29 cellular contexts compared by ENCODE assay signal in genomic region chr3:46896386-46896785, GRCh38. TPM values are rescaled to one million over a fixed set of nuclear protein-coding genes. Genes with fewer than 3 reads are reported as not detected.
"Had no signal": no experiment of that assay in that cellular context is flagged by ENCODE, and none has a peak within 500 bp of the region (broad histone marks: within the 10 kb centered on the region; RNA-seq: fewer than 3 reads in every experiment).

No MANE protein-coding gene starts in this region.

- H3K27ac ChIP-seq: esophagus squamous epithelium, left lung, neutrophil, pancreas, testis, vagina, VCaP had no signal

- H3K36me3 Mint-ChIP-seq: activated CD8-positive, alpha-beta memory T cell treated with anti-CD3 and anti-CD28 coated beads, Interleukin-2, amount 10 ng/mL, durations not matched to agents 7 days and 5 days; activated naive CD4-positive, alpha-beta T cell treated with anti-CD3 and anti-CD28 coated beads, Interleukin-2, amount 50 U/mL, for 24 hours; natural killer cell treated with Interleukin-12 subunit alpha and Interleukin-12 subunit beta and Interleukin-15 and Interleukin-18, amount 100 ng/mL, for 72 hours; T-cell had no signal

- H3K4me3 ChIP-seq: esophagus squamous epithelium, left lung, pancreas, testis, vagina had no signal

- H3K27ac Mint-ChIP-seq: activated CD4-positive, alpha-beta T cell treated with anti-CD3 and anti-CD28 coated beads, Interleukin-2, amount 10 ng/mL, durations not matched to agents 24 days and 14 days; activated CD8-positive, alpha-beta memory T cell treated with anti-CD3 and anti-CD28 coated beads, Interleukin-2, amount 10 ng/mL, durations not matched to agents 7 days and 5 days; activated CD8-positive, alpha-beta T cell treated with anti-CD3 and anti-CD28 coated beads for 36 hours; activated naive CD4-positive, alpha-beta T cell treated with anti-CD3 and anti-CD28 coated beads, Interleukin-2, amount 50 U/mL, for 24 hours; activated T-helper 1 cell treated with anti-CD3 and anti-CD28 coated beads, Interleukin-12 subunit alpha, Interleukin-12 subunit beta, Interleukin-2, Interleukin-4 antibody, amounts not matched to agents 30 ng/mL and 10 ng/mL and 1 ng/mL, durations not matched to agents 14 hours and 24 hours and 36 hours; memory B cell; natural killer cell treated with Interleukin-12 subunit alpha and Interleukin-12 subunit beta and Interleukin-15 and Interleukin-18, amount 100 ng/mL, for 72 hours; T-cell; T-helper 2 cell treated with Interferon-gamma antibody and Interleukin-4, amounts not matched to agents 5 μg/mL and 100 μg/mL, for 36 hours had no signal

- DNase-seq: activated CD4-positive, alpha-beta T cell treated with anti-CD3 and anti-CD28 coated beads, Interleukin-2, amount 10 ng/mL, durations not matched to agents 24 days and 14 days; activated CD8-positive, alpha-beta memory T cell treated with anti-CD3 and anti-CD28 coated beads, Interleukin-2, amount 10 ng/mL, durations not matched to agents 7 days and 5 days; activated CD8-positive, alpha-beta T cell treated with anti-CD3 and anti-CD28 coated beads for 36 hours; activated gamma-delta T cell; activated T-cell treated with anti-CD3 and anti-CD28 coated beads for 4 hours; amniotic stem cell; cerebellar nuclear complex; cortex of kidney; endodermal cell; esophagus squamous epithelium; foreskin fibroblast; stimulated activated CD4-positive, alpha-beta T cell treated with anti-CD3 and anti-CD28 coated beads, Interleukin-4, amount 100 ng/mL, for 1 hour; stimulated activated naive CD4-positive, alpha-beta T cell; T-cell; testis; trophoblast cell had no signal

- FAIRE-seq: bronchial epithelial cell, pancreas had no signal

- H3K9me3 ChIP-seq: esophagus squamous epithelium, left lung, neutrophil, pancreas, testis, vagina had no signal

- H3K36me3 ChIP-seq: esophagus squamous epithelium, left lung, neutrophil, pancreas, vagina had no signal

- H3K27me3 ChIP-seq: testis, vagina had no signal

- ATAC-seq: activated CD4-positive, CD25-positive, alpha-beta regulatory T cell treated with anti-CD3 and anti-CD28 coated beads, Interleukin-2, amount 50 U/mL, for 24 hours; activated CD8-positive, alpha-beta memory T cell treated with anti-CD3 and anti-CD28 coated beads, Interleukin-2, amount 10 ng/mL, durations not matched to agents 7 days and 5 days; activated CD8-positive, alpha-beta T cell treated with anti-CD3 and anti-CD28 coated beads for 36 hours; left lung; natural killer cell treated with Interleukin-12 subunit alpha and Interleukin-12 subunit beta and Interleukin-15 and Interleukin-18, amount 100 ng/mL, for 72 hours; pancreas; T-cell had no signal

- H3K9me3 Mint-ChIP-seq: activated CD4-positive, alpha-beta T cell treated with anti-CD3 and anti-CD28 coated beads, Interleukin-2, amount 10 ng/mL, durations not matched to agents 24 days and 14 days; activated CD8-positive, alpha-beta T cell treated with anti-CD3 and anti-CD28 coated beads for 36 hours; activated naive CD4-positive, alpha-beta T cell treated with anti-CD3 and anti-CD28 coated beads, Interleukin-2, amount 50 U/mL, for 24 hours; activated T-helper 1 cell treated with anti-CD3 and anti-CD28 coated beads, Interleukin-12 subunit alpha, Interleukin-12 subunit beta, Interleukin-2, Interleukin-4 antibody, amounts not matched to agents 30 ng/mL and 10 ng/mL and 1 ng/mL, durations not matched to agents 14 hours and 24 hours and 36 hours; endodermal cell; memory B cell; natural killer cell treated with Interleukin-12 subunit alpha and Interleukin-12 subunit beta and Interleukin-15 and Interleukin-18, amount 100 ng/mL, for 72 hours; T-cell; T-helper 2 cell treated with Interferon-gamma antibody and Interleukin-4, amounts not matched to agents 5 μg/mL and 100 μg/mL, for 36 hours had no signal

RNA-seq across cellular contexts. Expression of gene PTH1R, which starts 18.9 kb away (rescaled TPM):
- total RNA-seq: activated CD4-positive, alpha-beta T cell treated with anti-CD3 and anti-CD28 coated beads, Interleukin-2, amount 10 ng/mL, durations not matched to agents 24 days and 14 days; activated CD8-positive, alpha-beta memory T cell treated with anti-CD3 and anti-CD28 coated beads, Interleukin-2, amount 10 ng/mL, durations not matched to agents 7 days and 5 days; activated CD8-positive, alpha-beta T cell treated with anti-CD3 and anti-CD28 coated beads for 36 hours; activated T-helper 1 cell treated with anti-CD3 and anti-CD28 coated beads, Interleukin-12 subunit alpha, Interleukin-12 subunit beta, Interleukin-2, Interleukin-4 antibody, amounts not matched to agents 30 ng/mL and 10 ng/mL and 1 ng/mL, durations not matched to agents 14 hours and 24 hours and 36 hours; bronchial epithelial cell; glomerular endothelial cell; natural killer cell treated with Interleukin-12 subunit alpha and Interleukin-12 subunit beta and Interleukin-15 and Interleukin-18, amount 100 ng/mL, for 72 hours had no signal

RNA-seq across cellular contexts. Expression of gene MYL3, which starts 33.1 kb away (rescaled TPM):
- total RNA-seq: activated CD4-positive, alpha-beta T cell treated with anti-CD3 and anti-CD28 coated beads, Interleukin-2, amount 10 ng/mL, durations not matched to agents 24 days and 14 days; activated CD8-positive, alpha-beta memory T cell treated with anti-CD3 and anti-CD28 coated beads, Interleukin-2, amount 10 ng/mL, durations not matched to agents 7 days and 5 days; activated CD8-positive, alpha-beta T cell treated with anti-CD3 and anti-CD28 coated beads for 36 hours; activated T-helper 1 cell treated with anti-CD3 and anti-CD28 coated beads, Interleukin-12 subunit alpha, Interleukin-12 subunit beta, Interleukin-2, Interleukin-4 antibody, amounts not matched to agents 30 ng/mL and 10 ng/mL and 1 ng/mL, durations not matched to agents 14 hours and 24 hours and 36 hours; bronchial epithelial cell; glomerular endothelial cell; natural killer cell treated with Interleukin-12 subunit alpha and Interleukin-12 subunit beta and Interleukin-15 and Interleukin-18, amount 100 ng/mL, for 72 hours; T-cell; vagina had no signal
